In the genomic region with DNA sequence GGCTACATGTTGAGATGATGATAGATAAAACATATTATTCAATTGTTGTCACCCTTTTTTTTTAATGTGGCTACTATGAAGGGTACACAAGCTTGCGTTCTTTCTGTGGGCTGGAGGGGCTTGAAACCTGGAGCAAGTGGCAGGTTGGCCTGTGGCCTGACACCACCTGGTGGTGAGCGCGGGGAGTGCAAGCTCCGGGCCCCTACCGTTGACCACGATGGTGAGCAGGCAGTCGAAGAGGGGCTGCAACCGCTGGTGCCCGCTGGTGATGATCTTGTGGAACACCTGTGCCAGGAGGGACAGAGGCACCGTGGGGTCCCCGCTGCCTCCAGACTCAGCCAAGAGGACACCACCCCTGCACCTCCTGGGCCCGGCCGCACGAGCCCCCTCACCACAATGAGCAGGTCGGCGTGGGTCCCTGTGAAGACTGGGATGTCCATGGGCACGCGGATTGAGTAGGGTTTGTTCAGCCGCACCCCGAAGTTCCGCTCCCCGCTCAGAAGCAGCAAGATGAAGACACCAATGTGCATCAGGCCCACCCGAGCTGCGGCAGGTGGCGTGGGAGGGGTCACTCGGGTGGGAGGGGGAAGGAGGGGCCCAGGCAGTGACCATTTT, we compare ENCODE assay signal across 8 cellular contexts. TPM values are rescaled to one million over a fixed set of nuclear protein-coding genes. Genes with fewer than 3 reads are reported as not detected.
A peak's percentile ranks its signal among the peaks of the same experiment; 100 is the strongest.
DNase-seq lines count a peak whose midpoint lies in the region; ATAC-seq and TF ChIP-seq lines count a peak whose summit lies in the region.

No MANE protein-coding gene starts in this region.

- intact Hi-C loops in activated B cell treated with CpG ODN at 0.5 μM for 24 hours (cut with micrococcal nuclease): loop anchor here (1.0 to 5.0 kb wide), 3 partner anchors 35 to 301 kb away; a partner anchor contains a TSS
- intact Hi-C loops in breast epithelium (cut with DNase I; ENCODE audit: low total_unique reads): no loop called here

- H3K27ac ChIP-seq in breast epithelium: no peak overlapping the region

- no peaks in the 10 kb centered on the region for H3K4me1 ChIP-seq in breast epithelium

- peak; percentile 75 for DNase-seq in NCI-H2196 (lab: John Stamatoyannopoulos, UW; ENCODE audit: unreplicated experiment)
- no peak for DNase-seq in NCI-H2196 treated with DMSO at 0.1 percent for 48 hours (lab: John Stamatoyannopoulos, UW; ENCODE audit: unreplicated experiment)
- DNase-seq in NCI-H2171 (lab: John Stamatoyannopoulos, UW): peak; percentile 41
- peak; percentile 80 for DNase-seq in activated B cell treated with CpG ODN at 0.5 μM for 24 hours
- peak; percentile 48 to 83 for DNase-seq in breast epithelium (ENCODE audit: low spot score in 2 of 2)
- peak; percentile 53 for DNase-seq in kidney tubule cell (ENCODE audit: low spot score)
- peak; percentile 77 to 88 for DNase-seq in stimulated activated CD4-positive, alpha-beta T cell treated with anti-CD3 and anti-CD28 coated beads, Interleukin-4, amount 100 ng/mL, for 48 hours (ENCODE audit: low read depth in 2 of 2)

- H3K27me3 ChIP-seq in breast epithelium: no peaks in the 10 kb centered on the region

- H3K4me3 ChIP-seq in breast epithelium: no peak overlapping the region

- peaks cover 6% of the 10 kb centered on the region for H3K27me3 Mint-ChIP-seq in activated B cell treated with CpG ODN at 0.5 μM for 24 hours

- H3K36me3 Mint-ChIP-seq in activated B cell treated with CpG ODN at 0.5 μM for 24 hours (ENCODE audit: low read depth): no peaks in the 10 kb centered on the region

- H3K4me3 Mint-ChIP-seq in activated B cell treated with CpG ODN at 0.5 μM for 24 hours: no peak overlapping the region

- peak; percentile 83 for ATAC-seq in activated B cell treated with CpG ODN at 0.5 μM for 24 hours (ENCODE audit: low read depth)
- no peak for ATAC-seq in HG03460 (IDR thresholded peaks at IDR 0.05; ENCODE audit: unreplicated experiment)

- TF ChIP-seq CTCF in activated B cell treated with CpG ODN at 0.5 μM for 24 hours (IDR thresholded peaks at IDR 0.05) (peak; percentile 31), breast epithelium (IDR thresholded peaks at IDR 0.05) (peak; percentile 82 to 87 (median 86))

- no peak overlapping the region for H3K27ac Mint-ChIP-seq in activated B cell treated with CpG ODN at 0.5 μM for 24 hours

- H3K9me3 Mint-ChIP-seq in activated B cell treated with CpG ODN at 0.5 μM for 24 hours: no peaks in the 10 kb centered on the region

- H3K4me1 Mint-ChIP-seq in activated B cell treated with CpG ODN at 0.5 μM for 24 hours: peaks cover 9% of the 10 kb centered on the region

- no peaks in the 10 kb centered on the region for H3K36me3 ChIP-seq in breast epithelium

- no peaks in the 10 kb centered on the region for H3K9me3 ChIP-seq in breast epithelium

- CTCF ChIA-PET in activated B cell treated with CpG ODN at 0.5 μM for 24 hours (lab: Charles Lee): interaction anchor here (0.7 to 1.7 kb wide), 18 partner anchors 11 to 454 kb away, joined by 3 to 13 read pairs (median 4); a partner anchor contains a TSS

- POLR2A ChIA-PET in activated B cell treated with CpG ODN at 0.5 μM for 24 hours (lab: Charles Lee): interaction anchor here (1.1 kb wide), 1 partner anchor 246 kb away, joined by 5 read pairs; no protein-coding TSS in a partner anchor

- TF ChIP-seq POLR2A in breast epithelium (IDR thresholded peaks at IDR 0.05): no peak

RNA-seq across cellular contexts. Expression of a gene that starts 14.5 kb away (rescaled TPM):
- total RNA-seq in activated B cell treated with CpG ODN at 0.5 μM for 24 hours: 1.5 and 2.1 TPM in 2 replicates
- 10 to 100 TPM in 2 of 3 donors, 1 to 10 TPM in 1; 6.1 to 46.5 (median 37.3) TPM for total RNA-seq in breast epithelium

RNA-seq across cellular contexts. Expression of a gene that starts 22.3 kb away (rescaled TPM):
- total RNA-seq in activated B cell treated with CpG ODN at 0.5 μM for 24 hours (not detected in 2 replicates), breast epithelium (not detected)

RNA-seq across cellular contexts. Expression of a gene that starts 29.4 kb away (rescaled TPM):
- not detected in 2 replicates for total RNA-seq in activated B cell treated with CpG ODN at 0.5 μM for 24 hours
- total RNA-seq in breast epithelium: 10 to 100 TPM in 1 of 3 donors, 1 to 10 TPM in 2; 8.0 to 13.1 (median 9.2) TPM

RNA-seq across cellular contexts. Expression of a gene that starts 34.0 kb away (rescaled TPM):
- total RNA-seq in activated B cell treated with CpG ODN at 0.5 μM for 24 hours: not detected in 2 replicates
- total RNA-seq in breast epithelium: under 1 TPM in 1 of 3 donors, not detected in 2; 0.33 TPM

RNA-seq across cellular contexts. Expression of a gene that starts 35.0 kb away (rescaled TPM):
- total RNA-seq in activated B cell treated with CpG ODN at 0.5 μM for 24 hours (not detected in 2 replicates), breast epithelium (not detected)
